In genomic region chr7:157801109-157801508, GRCh38 we compare ENCODE assay signal across 20 cellular contexts.
"Had no signal": no experiment of that assay in that cellular context is flagged by ENCODE, and none has a peak within 500 bp of the region (broad histone marks: within the 10 kb centered on the region; RNA-seq: fewer than 3 reads in every experiment).

No MANE protein-coding gene starts in this region.

- ATAC-seq: mucosa of descending colon; naive thymus-derived CD4-positive, alpha-beta T cell; natural killer cell treated with Interleukin-12 subunit alpha and Interleukin-12 subunit beta and Interleukin-15 and Interleukin-18, amount 100 ng/mL, for 72 hours; right cardiac atrium; sciatic nerve; stimulated activated memory B cell treated with anti-CD40 and anti-IgM and Interleukin-4, amounts not matched to agents 10 μg/mL and 1 μg/mL and 100 μg/mL, for 72 hours; stimulated activated naive CD8-positive, alpha-beta T cell treated with anti-CD3 and anti-CD28 coated beads, Interleukin-15, amount 100 ng/mL, for 72 hours had no signal

- H3K4me1 ChIP-seq: left ventricle myocardium inferior, parathyroid adenoma, tibial nerve, vagina had no signal

- H3K27ac ChIP-seq: left ventricle myocardium inferior, neutrophil, parathyroid adenoma, skin epidermis, tibial nerve, vagina had no signal

- H3K4me3 ChIP-seq: left ventricle myocardium inferior, mucosa of descending colon, skin epidermis, tibial nerve, vagina had no signal

- H3K36me3 ChIP-seq: left ventricle myocardium inferior, neutrophil, tibial nerve, vagina had no signal

- H3K9me3 ChIP-seq: mucosa of descending colon, neutrophil, vagina had no signal

- DNase-seq: hypothalamus; immature natural killer cell; left ventricle myocardium inferior; midbrain; naive thymus-derived CD4-positive, alpha-beta T cell; occipital lobe; stimulated activated CD4-positive, alpha-beta T cell treated with anti-CD3 and anti-CD28 coated beads, Interleukin-4, amount 100 ng/mL, for 24 hours; stimulated activated naive CD4-positive, alpha-beta T cell treated with Interleukin-2 at 50 U/mL for 16 hours; stimulated activated naive CD8-positive, alpha-beta T cell treated with anti-CD3 and anti-CD28 coated beads, Interleukin-15, amount 100 ng/mL, for 72 hours; substantia nigra had no signal

- H3K27me3 ChIP-seq: tibial nerve, vagina had no signal
